Comparison of ENCODE assay signal across 18 cellular contexts in the genomic region with DNA sequence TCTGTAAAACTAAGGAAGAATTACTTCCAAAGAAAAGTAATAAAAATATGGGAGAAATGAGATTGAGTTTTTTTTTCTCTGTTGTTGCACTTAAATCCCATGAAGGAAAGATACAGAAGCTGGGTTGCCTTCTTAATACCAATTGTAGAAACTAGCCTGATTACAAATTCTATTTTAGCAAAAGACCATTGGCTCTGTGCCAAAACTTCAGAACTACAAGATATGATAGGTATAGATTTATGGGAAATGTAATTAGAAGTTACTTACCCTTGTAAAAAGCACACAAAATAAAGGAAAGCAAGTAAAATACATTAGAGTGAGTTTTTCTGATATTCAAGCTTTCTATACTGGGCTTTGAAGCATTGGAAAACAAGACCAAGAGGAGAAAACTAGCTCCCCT.
"Had no signal": no experiment of that assay in that cellular context is flagged by ENCODE, and none has a peak within 500 bp of the region (broad histone marks: within the 10 kb centered on the region; RNA-seq: fewer than 3 reads in every experiment).

No MANE protein-coding gene starts in this region.

- H3K36me3 ChIP-seq: uterus had no signal

- DNase-seq: dorsolateral prefrontal cortex; effector CD8-positive, alpha-beta T cell; foreskin melanocyte; head of caudate nucleus; mesendoderm; naive B cell; psoas muscle; retina; spleen; stimulated activated CD4-positive, alpha-beta T cell treated with anti-CD3 and anti-CD28 coated beads, Interleukin-15, amount 100 ng/mL, for 24 hours; stimulated activated CD4-positive, alpha-beta T cell treated with anti-CD3 and anti-CD28 coated beads, Interleukin-1b, Interleukin-23, amount 100 ng/mL, for 48 hours; stimulated activated CD4-positive, alpha-beta T cell treated with anti-CD3 and anti-CD28 coated beads, Interleukin-4, amount 100 ng/mL, for 24 hours; tibial artery; upper lobe of left lung; uterus had no signal

- H3K27me3 ChIP-seq: dorsolateral prefrontal cortex, hepatocyte, spleen, tibial artery, upper lobe of left lung, uterus had no signal

- ATAC-seq: psoas muscle; sciatic nerve; stimulated activated memory B cell treated with anti-CD40 and anti-IgM and Interleukin-4, amounts not matched to agents 10 μg/mL and 1 μg/mL and 100 μg/mL, for 72 hours had no signal

- H2AFZ ChIP-seq: hepatocyte had no signal

- H3K4me1 ChIP-seq: psoas muscle, tibial artery, upper lobe of left lung, uterus had no signal

- H3K4me3 ChIP-seq: dorsolateral prefrontal cortex, hepatocyte, psoas muscle, spleen, tibial artery, upper lobe of left lung, uterus had no signal

- H3K4me2 ChIP-seq: hepatocyte had no signal

- H3K9me3 ChIP-seq: psoas muscle, spleen, tibial artery, upper lobe of left lung, uterus had no signal

- H3K27ac ChIP-seq: dorsolateral prefrontal cortex, hepatocyte, psoas muscle, spleen, tibial artery, upper lobe of left lung, uterus had no signal

- H3K79me2 ChIP-seq: hepatocyte had no signal
